In the genomic region with DNA sequence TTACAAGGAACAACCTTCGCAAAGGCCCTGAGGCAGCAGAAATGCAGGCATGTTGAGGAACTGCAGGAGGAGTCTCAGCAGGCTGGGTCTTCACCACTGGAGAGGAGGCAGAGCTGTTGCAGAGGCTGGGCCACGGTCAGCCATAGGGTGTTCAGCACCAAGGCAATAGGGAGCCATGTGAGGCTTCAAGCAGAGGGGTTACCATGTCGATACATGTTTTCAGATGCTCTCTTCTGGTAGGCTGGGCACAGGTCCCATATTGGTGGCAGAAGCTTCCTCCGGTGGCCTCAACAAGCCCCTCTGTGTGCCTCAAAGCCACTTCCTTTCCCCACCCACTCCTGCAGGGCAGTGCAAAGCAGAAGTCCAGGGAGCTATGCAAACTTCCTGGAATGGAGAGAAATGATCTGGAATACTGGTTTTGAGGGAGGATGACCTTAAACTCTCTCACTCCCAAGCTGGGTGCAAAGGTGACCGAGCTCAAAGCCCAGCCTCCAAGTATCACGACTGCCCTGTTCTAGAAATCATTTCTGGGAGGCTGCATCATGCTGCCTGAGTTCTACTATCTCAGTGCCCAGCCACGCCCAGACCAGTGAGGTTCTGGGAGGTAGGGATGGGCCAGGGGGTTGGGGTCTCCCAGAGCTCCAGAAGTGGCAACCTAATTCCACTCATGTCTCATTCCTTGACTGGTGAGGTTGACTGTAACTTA, we compare ENCODE assay signal across 1 cellular context.
TF ChIP-seq lines count a peak whose summit lies in the region.

A gene with protein sequence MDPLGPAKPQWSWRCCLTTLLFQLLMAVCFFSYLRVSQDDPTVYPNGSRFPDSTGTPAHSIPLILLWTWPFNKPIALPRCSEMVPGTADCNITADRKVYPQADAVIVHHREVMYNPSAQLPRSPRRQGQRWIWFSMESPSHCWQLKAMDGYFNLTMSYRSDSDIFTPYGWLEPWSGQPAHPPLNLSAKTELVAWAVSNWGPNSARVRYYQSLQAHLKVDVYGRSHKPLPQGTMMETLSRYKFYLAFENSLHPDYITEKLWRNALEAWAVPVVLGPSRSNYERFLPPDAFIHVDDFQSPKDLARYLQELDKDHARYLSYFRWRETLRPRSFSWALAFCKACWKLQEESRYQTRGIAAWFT (minus strand): TSS at position 391 of the 706 bp plus-strand sequence. CDS start 7,135 bp downstream, outside the sequence.

TF ChIP-seq in HepG2, 621 proteins besides CTCF, POLR2A, EP300 and RAD21 (continued from another document and continues in another):
- TF ChIP-seq, protein P1, sequence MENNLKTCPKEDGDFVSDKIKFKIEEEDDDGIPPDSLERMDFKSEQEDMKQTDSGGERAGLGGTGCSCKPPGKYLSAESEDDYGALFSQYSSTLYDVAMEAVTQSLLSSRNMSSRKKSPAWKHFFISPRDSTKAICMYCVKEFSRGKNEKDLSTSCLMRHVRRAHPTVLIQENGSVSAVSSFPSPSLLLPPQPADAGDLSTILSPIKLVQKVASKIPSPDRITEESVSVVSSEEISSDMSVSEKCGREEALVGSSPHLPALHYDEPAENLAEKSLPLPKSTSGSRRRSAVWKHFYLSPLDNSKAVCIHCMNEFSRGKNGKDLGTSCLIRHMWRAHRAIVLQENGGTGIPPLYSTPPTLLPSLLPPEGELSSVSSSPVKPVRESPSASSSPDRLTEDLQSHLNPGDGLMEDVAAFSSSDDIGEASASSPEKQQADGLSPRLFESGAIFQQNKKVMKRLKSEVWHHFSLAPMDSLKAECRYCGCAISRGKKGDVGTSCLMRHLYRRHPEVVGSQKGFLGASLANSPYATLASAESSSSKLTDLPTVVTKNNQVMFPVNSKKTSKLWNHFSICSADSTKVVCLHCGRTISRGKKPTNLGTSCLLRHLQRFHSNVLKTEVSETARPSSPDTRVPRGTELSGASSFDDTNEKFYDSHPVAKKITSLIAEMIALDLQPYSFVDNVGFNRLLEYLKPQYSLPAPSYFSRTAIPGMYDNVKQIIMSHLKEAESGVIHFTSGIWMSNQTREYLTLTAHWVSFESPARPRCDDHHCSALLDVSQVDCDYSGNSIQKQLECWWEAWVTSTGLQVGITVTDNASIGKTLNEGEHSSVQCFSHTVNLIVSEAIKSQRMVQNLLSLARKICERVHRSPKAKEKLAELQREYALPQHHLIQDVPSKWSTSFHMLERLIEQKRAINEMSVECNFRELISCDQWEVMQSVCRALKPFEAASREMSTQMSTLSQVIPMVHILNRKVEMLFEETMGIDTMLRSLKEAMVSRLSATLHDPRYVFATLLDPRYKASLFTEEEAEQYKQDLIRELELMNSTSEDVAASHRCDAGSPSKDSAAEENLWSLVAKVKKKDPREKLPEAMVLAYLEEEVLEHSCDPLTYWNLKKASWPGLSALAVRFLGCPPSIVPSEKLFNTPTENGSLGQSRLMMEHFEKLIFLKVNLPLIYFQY (CRISPR knock-in tag; IDR thresholded peaks at IDR 0.05; ENCODE audit: borderline replicate concordance) = no peak
- no peak for TF ChIP-seq ZNF660 (CRISPR knock-in tag; IDR thresholded peaks at IDR 0.05; ENCODE audit: borderline replicate concordance, low read depth)
- TF ChIP-seq, protein P2, sequence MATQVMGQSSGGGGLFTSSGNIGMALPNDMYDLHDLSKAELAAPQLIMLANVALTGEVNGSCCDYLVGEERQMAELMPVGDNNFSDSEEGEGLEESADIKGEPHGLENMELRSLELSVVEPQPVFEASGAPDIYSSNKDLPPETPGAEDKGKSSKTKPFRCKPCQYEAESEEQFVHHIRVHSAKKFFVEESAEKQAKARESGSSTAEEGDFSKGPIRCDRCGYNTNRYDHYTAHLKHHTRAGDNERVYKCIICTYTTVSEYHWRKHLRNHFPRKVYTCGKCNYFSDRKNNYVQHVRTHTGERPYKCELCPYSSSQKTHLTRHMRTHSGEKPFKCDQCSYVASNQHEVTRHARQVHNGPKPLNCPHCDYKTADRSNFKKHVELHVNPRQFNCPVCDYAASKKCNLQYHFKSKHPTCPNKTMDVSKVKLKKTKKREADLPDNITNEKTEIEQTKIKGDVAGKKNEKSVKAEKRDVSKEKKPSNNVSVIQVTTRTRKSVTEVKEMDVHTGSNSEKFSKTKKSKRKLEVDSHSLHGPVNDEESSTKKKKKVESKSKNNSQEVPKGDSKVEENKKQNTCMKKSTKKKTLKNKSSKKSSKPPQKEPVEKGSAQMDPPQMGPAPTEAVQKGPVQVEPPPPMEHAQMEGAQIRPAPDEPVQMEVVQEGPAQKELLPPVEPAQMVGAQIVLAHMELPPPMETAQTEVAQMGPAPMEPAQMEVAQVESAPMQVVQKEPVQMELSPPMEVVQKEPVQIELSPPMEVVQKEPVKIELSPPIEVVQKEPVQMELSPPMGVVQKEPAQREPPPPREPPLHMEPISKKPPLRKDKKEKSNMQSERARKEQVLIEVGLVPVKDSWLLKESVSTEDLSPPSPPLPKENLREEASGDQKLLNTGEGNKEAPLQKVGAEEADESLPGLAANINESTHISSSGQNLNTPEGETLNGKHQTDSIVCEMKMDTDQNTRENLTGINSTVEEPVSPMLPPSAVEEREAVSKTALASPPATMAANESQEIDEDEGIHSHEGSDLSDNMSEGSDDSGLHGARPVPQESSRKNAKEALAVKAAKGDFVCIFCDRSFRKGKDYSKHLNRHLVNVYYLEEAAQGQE (IDR thresholded peaks at IDR 0.05; ENCODE audit: borderline replicate concordance in 1 of 2, low read depth in 1 of 2, low read length in 2 of 2) = peak in 1 of 2 experiments; percentile 23; a peak in 1 of 4 replicates
- no peak for TF ChIP-seq NFIC (IDR thresholded peaks at IDR 0.05; ENCODE audit: low read length)
- TF ChIP-seq, protein P3, sequence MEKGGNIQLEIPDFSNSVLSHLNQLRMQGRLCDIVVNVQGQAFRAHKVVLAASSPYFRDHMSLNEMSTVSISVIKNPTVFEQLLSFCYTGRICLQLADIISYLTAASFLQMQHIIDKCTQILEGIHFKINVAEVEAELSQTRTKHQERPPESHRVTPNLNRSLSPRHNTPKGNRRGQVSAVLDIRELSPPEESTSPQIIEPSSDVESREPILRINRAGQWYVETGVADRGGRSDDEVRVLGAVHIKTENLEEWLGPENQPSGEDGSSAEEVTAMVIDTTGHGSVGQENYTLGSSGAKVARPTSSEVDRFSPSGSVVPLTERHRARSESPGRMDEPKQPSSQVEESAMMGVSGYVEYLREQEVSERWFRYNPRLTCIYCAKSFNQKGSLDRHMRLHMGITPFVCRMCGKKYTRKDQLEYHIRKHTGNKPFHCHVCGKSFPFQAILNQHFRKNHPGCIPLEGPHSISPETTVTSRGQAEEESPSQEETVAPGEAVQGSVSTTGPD (CRISPR knock-in tag; IDR thresholded peaks at IDR 0.05) = no peak
- no peak for TF ChIP-seq TEAD2 (CRISPR knock-in tag; IDR thresholded peaks at IDR 0.05)
- no peak for TF ChIP-seq SCMH1 (CRISPR knock-in tag; IDR thresholded peaks at IDR 0.05; ENCODE audit: borderline replicate concordance)
- TF ChIP-seq TMF1 (CRISPR knock-in tag; IDR thresholded peaks at IDR 0.05; ENCODE audit: low read depth) = no peak
- TF ChIP-seq, protein P4, sequence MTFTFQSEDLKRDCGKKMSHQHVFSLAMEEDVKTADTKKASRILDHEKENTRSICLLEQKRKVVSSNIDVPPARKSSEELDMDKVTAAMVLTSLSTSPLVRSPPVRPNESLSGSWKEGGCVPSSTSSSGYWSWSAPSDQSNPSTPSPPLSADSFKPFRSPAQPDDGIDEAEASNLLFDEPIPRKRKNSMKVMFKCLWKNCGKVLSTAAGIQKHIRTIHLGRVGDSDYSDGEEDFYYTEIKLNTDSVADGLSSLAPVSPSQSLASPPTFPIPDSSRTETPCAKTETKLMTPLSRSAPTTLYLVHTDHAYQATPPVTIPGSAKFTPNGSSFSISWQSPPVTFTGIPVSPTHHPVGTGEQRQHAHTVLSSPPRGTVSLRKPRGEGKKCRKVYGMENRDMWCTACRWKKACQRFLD (CRISPR knock-in tag; IDR thresholded peaks at IDR 0.05; ENCODE audit: borderline replicate concordance) = no peak
- TF ChIP-seq NCOA5 (CRISPR knock-in tag; IDR thresholded peaks at IDR 0.05) = no peak
- TF ChIP-seq HOXA9 (CRISPR knock-in tag; IDR thresholded peaks at IDR 0.05; ENCODE audit: borderline replicate concordance) = no peak
- no peak; the same call in 1 of the 2 replicates for TF ChIP-seq RBFOX2 (IDR thresholded peaks at IDR 0.05; ENCODE audit: low read depth, low read length)
- peak; percentile 85 for TF ChIP-seq HNF4A (CRISPR knock-in tag; IDR thresholded peaks at IDR 0.05)
- no peak for TF ChIP-seq SP1 (IDR thresholded peaks at IDR 0.05)
- no peak for TF ChIP-seq SP1 (CRISPR knock-in tag; IDR thresholded peaks at IDR 0.05)
- no peak for TF ChIP-seq MAZ (IDR thresholded peaks at IDR 0.05; ENCODE audit: borderline replicate concordance, low read depth, low read length)
- TF ChIP-seq MAZ (CRISPR knock-in tag; IDR thresholded peaks at IDR 0.05; ENCODE audit: low read depth) = peak; percentile 51; the same call in 1 of the 2 replicates
- no peak for TF ChIP-seq ZNF329 (CRISPR knock-in tag; IDR thresholded peaks at IDR 0.05; ENCODE audit: low read depth)
- TF ChIP-seq ZC3H13 (CRISPR knock-in tag; IDR thresholded peaks at IDR 0.05) = no peak; the same call in 1 of the 2 replicates
- no peak for TF ChIP-seq HNRNPK (IDR thresholded peaks at IDR 0.05; ENCODE audit: low read depth, low read length, poor library complexity, severe bottlenecking)
- 0 out of 2 replicates have a peak, but pooled peaks have one; percentile 50 for TF ChIP-seq ZBTB7A (CRISPR knock-in tag; IDR thresholded peaks at IDR 0.05)
- no peak for TF ChIP-seq EZH2 (conservative IDR thresholded peaks at IDR 0.05; ENCODE audit: low read depth, low read length)
- TF ChIP-seq ZSCAN29 (CRISPR knock-in tag; conservative IDR thresholded peaks at IDR 0.05) = no peak
- TF ChIP-seq U2AF1 (optimal IDR thresholded peaks at IDR 0.05; ENCODE audit: low read depth, low read length) = no peak
- TF ChIP-seq, protein P5, sequence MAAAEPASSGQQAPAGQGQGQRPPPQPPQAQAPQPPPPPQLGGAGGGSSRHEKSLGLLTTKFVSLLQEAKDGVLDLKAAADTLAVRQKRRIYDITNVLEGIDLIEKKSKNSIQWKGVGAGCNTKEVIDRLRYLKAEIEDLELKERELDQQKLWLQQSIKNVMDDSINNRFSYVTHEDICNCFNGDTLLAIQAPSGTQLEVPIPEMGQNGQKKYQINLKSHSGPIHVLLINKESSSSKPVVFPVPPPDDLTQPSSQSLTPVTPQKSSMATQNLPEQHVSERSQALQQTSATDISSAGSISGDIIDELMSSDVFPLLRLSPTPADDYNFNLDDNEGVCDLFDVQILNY (CRISPR knock-in tag; conservative IDR thresholded peaks at IDR 0.05) = no peak
- TF ChIP-seq CBFB (CRISPR knock-in tag; IDR thresholded peaks at IDR 0.05) = no peak
- TF ChIP-seq, protein P6, sequence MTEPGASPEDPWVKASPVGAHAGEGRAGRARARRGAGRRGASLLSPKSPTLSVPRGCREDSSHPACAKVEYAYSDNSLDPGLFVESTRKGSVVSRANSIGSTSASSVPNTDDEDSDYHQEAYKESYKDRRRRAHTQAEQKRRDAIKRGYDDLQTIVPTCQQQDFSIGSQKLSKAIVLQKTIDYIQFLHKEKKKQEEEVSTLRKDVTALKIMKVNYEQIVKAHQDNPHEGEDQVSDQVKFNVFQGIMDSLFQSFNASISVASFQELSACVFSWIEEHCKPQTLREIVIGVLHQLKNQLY (CRISPR knock-in tag; IDR thresholded peaks at IDR 0.05) = no peak; the same call in 1 of the 2 replicates
- TF ChIP-seq ZNF354B (CRISPR knock-in tag; IDR thresholded peaks at IDR 0.05) = no peak
- TF ChIP-seq FOXP1 (IDR thresholded peaks at IDR 0.05) = no peak
- 0 out of 2 replicates have a peak, but pooled peaks have one; percentile 6 for TF ChIP-seq FOXP1 (CRISPR knock-in tag; IDR thresholded peaks at IDR 0.05)
- TF ChIP-seq, protein P7, sequence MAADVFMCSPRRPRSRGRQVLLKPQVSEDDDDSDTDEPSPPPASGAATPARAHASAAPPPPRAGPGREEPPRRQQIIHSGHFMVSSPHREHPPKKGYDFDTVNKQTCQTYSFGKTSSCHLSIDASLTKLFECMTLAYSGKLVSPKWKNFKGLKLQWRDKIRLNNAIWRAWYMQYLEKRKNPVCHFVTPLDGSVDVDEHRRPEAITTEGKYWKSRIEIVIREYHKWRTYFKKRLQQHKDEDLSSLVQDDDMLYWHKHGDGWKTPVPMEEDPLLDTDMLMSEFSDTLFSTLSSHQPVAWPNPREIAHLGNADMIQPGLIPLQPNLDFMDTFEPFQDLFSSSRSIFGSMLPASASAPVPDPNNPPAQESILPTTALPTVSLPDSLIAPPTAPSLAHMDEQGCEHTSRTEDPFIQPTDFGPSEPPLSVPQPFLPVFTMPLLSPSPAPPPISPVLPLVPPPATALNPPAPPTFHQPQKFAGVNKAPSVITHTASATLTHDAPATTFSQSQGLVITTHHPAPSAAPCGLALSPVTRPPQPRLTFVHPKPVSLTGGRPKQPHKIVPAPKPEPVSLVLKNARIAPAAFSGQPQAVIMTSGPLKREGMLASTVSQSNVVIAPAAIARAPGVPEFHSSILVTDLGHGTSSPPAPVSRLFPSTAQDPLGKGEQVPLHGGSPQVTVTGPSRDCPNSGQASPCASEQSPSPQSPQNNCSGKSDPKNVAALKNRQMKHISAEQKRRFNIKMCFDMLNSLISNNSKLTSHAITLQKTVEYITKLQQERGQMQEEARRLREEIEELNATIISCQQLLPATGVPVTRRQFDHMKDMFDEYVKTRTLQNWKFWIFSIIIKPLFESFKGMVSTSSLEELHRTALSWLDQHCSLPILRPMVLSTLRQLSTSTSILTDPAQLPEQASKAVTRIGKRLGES (CRISPR knock-in tag; IDR thresholded peaks at IDR 0.05; ENCODE audit: borderline replicate concordance) = no peak
- no peak for TF ChIP-seq POGZ (CRISPR knock-in tag; IDR thresholded peaks at IDR 0.05)
- peak; percentile 13; the same call in 1 of the 2 replicates for TF ChIP-seq ZNF331 (CRISPR knock-in tag; IDR thresholded peaks at IDR 0.05)
- TF ChIP-seq PAF1 (CRISPR knock-in tag; IDR thresholded peaks at IDR 0.05) = no peak
- TF ChIP-seq SMAD1 (CRISPR knock-in tag; IDR thresholded peaks at IDR 0.05; ENCODE audit: borderline replicate concordance, low read depth) = no peak
- no peak for TF ChIP-seq NFATC3 (CRISPR knock-in tag; IDR thresholded peaks at IDR 0.05)
- no peak for TF ChIP-seq ZNF17 (CRISPR knock-in tag; IDR thresholded peaks at IDR 0.05)
- TF ChIP-seq NFKBIZ (CRISPR knock-in tag; IDR thresholded peaks at IDR 0.05) = no peak
- TF ChIP-seq ZSCAN20 (CRISPR knock-in tag; IDR thresholded peaks at IDR 0.05; ENCODE audit: borderline replicate concordance) = no peak
- TF ChIP-seq, protein P8, sequence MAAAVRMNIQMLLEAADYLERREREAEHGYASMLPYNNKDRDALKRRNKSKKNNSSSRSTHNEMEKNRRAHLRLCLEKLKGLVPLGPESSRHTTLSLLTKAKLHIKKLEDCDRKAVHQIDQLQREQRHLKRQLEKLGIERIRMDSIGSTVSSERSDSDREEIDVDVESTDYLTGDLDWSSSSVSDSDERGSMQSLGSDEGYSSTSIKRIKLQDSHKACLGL (CRISPR knock-in tag; IDR thresholded peaks at IDR 0.05) = no peak
- TF ChIP-seq PRMT3 (CRISPR knock-in tag; IDR thresholded peaks at IDR 0.05; ENCODE audit: borderline replicate concordance, low read depth) = no peak
- peak; percentile 66; the same call in 1 of the 2 replicates for TF ChIP-seq ZSCAN9 (CRISPR knock-in tag; IDR thresholded peaks at IDR 0.05; ENCODE audit: borderline replicate concordance)
- no peak for TF ChIP-seq FOXK2 (IDR thresholded peaks at IDR 0.05)
- peak; percentile 77; the same call in 1 of the 2 replicates for TF ChIP-seq SP5 (CRISPR knock-in tag; IDR thresholded peaks at IDR 0.05; ENCODE audit: borderline replicate concordance, low read depth)
- no peak for TF ChIP-seq ZSCAN12 (CRISPR knock-in tag; IDR thresholded peaks at IDR 0.05)
- no peak for TF ChIP-seq CEBPB (IDR thresholded peaks at IDR 0.05; ENCODE audit: borderline replicate concordance, low read depth, low read length)
- TF ChIP-seq SKI (IDR thresholded peaks at IDR 0.05; ENCODE audit: partially characterized antibody) = no peak
- TF ChIP-seq NCOA1 (CRISPR knock-in tag; IDR thresholded peaks at IDR 0.05) = no peak
